In genomic region chr20:32904678-32905077, GRCh38 we compare ENCODE assay signal across 3 cellular contexts. TPM values are rescaled to one million over a fixed set of nuclear protein-coding genes. Genes with fewer than 3 reads are reported as not detected.
"Had no signal": no experiment of that assay in that cellular context is flagged by ENCODE, and none has a peak within 500 bp of the region (broad histone marks: within the 10 kb centered on the region; RNA-seq: fewer than 3 reads in every experiment).

No MANE protein-coding gene starts in this region.

RNA-seq across cellular contexts. Expression of gene EFCAB8, which starts 46.0 kb away (rescaled TPM):
- total RNA-seq: temporal lobe, vagina had no signal
- polyA plus RNA-seq: stomach had no signal
